Comparison of ENCODE assay signal across 30 cellular contexts in genomic region chr2:159897720-159898119, GRCh38. TPM values are rescaled to one million over a fixed set of nuclear protein-coding genes. Genes with fewer than 3 reads are reported as not detected.
"Had no signal": no experiment of that assay in that cellular context is flagged by ENCODE, and none has a peak within 500 bp of the region (broad histone marks: within the 10 kb centered on the region; RNA-seq: fewer than 3 reads in every experiment).

No MANE protein-coding gene starts in this region.

- DNase-seq: activated CD4-positive, alpha-beta T cell treated with anti-CD3 and anti-CD28 coated beads, Interleukin-2, amount 10 ng/mL, durations not matched to agents 7 days and 5 days; activated CD8-positive, alpha-beta T cell treated with anti-CD3 and anti-CD28 coated beads for 36 hours; activated gamma-delta T cell; activated naive CD4-positive, alpha-beta T cell treated with Interleukin-2 at 50 U/mL for 16 hours; activated naive CD8-positive, alpha-beta T cell treated with anti-CD3 and anti-CD28 coated beads, Interleukin-2, amount 10 ng/mL, durations not matched to agents 7 days and 5 days; activated T-cell treated with anti-CD3 and anti-CD28 coated beads, Interleukin-2, amount 50 U/mL, for 48 hours; amygdala; Karpas-422; MG63; NCI-H1092; NCI-H1436 treated with DMSO at 0.1 percent for 48 hours; NCI-H1694 treated with DMSO at 0.1 percent for 48 hours; NCI-H2029; NCI-H345; NCI-H524 treated with DMSO at 0.1 percent for 48 hours; PC-3; Peyer's patch; RPMI8226; SHP77 treated with DMSO at 0.1 percent for 48 hours; SK-N-SH had no signal

- H3K36me3 ChIP-seq: ascending aorta, cardiac muscle cell, MG63, Peyer's patch, SJSA1 had no signal

- H3K27ac Mint-ChIP-seq: activated CD4-positive, alpha-beta T cell treated with anti-CD3 and anti-CD28 coated beads, Interleukin-2, amount 10 ng/mL, durations not matched to agents 7 days and 5 days; activated CD8-positive, alpha-beta T cell treated with anti-CD3 and anti-CD28 coated beads for 36 hours; activated naive CD4-positive, alpha-beta T cell treated with anti-CD3 and anti-CD28 coated beads, Interleukin-2, amount 50 U/mL, for 24 hours; activated naive CD8-positive, alpha-beta T cell treated with anti-CD3 and anti-CD28 coated beads, Interleukin-2, amount 10 ng/mL, durations not matched to agents 7 days and 5 days; T-helper 1 cell treated with Interleukin-12 subunit alpha and Interleukin-12 subunit beta and Interleukin-4 antibody, amounts not matched to agents 30 μg/mL and 1 μg/mL, for 36 hours; T-helper 2 cell treated with Interferon-gamma antibody and Interleukin-4, amounts not matched to agents 5 μg/mL and 100 μg/mL, for 36 hours had no signal

- H3K4me3 Mint-ChIP-seq: activated CD4-positive, alpha-beta T cell treated with anti-CD3 and anti-CD28 coated beads, Interleukin-2, amount 10 ng/mL, durations not matched to agents 7 days and 5 days; activated CD8-positive, alpha-beta T cell treated with anti-CD3 and anti-CD28 coated beads for 36 hours; activated naive CD4-positive, alpha-beta T cell treated with anti-CD3 and anti-CD28 coated beads, Interleukin-2, amount 50 U/mL, for 24 hours; activated naive CD8-positive, alpha-beta T cell treated with anti-CD3 and anti-CD28 coated beads, Interleukin-2, amount 10 ng/mL, durations not matched to agents 7 days and 5 days; central memory CD8-positive, alpha-beta T cell; T-helper 1 cell treated with Interleukin-12 subunit alpha and Interleukin-12 subunit beta and Interleukin-4 antibody, amounts not matched to agents 30 μg/mL and 1 μg/mL, for 36 hours; T-helper 2 cell treated with Interferon-gamma antibody and Interleukin-4, amounts not matched to agents 5 μg/mL and 100 μg/mL, for 36 hours had no signal

- H3K9me3 Mint-ChIP-seq: activated CD4-positive, alpha-beta T cell treated with anti-CD3 and anti-CD28 coated beads, Interleukin-2, amount 10 ng/mL, durations not matched to agents 7 days and 5 days; activated CD8-positive, alpha-beta T cell treated with anti-CD3 and anti-CD28 coated beads for 36 hours; activated naive CD4-positive, alpha-beta T cell treated with anti-CD3 and anti-CD28 coated beads, Interleukin-2, amount 50 U/mL, for 24 hours; activated naive CD8-positive, alpha-beta T cell treated with anti-CD3 and anti-CD28 coated beads, Interleukin-2, amount 10 ng/mL, durations not matched to agents 7 days and 5 days; activated T-helper 2 cell treated with anti-CD3 and anti-CD28 coated beads, Interferon-gamma antibody, Interleukin-2, Interleukin-4, amounts not matched to agents 10 μg/mL and 5 μg/mL and 100 μg/mL, durations not matched to agents 14 hours and 24 hours and 36 hours; central memory CD8-positive, alpha-beta T cell; T-helper 1 cell treated with Interleukin-12 subunit alpha and Interleukin-12 subunit beta and Interleukin-4 antibody, amounts not matched to agents 30 μg/mL and 1 μg/mL, for 36 hours; T-helper 2 cell treated with Interferon-gamma antibody and Interleukin-4, amounts not matched to agents 5 μg/mL and 100 μg/mL, for 36 hours had no signal

- H3K9me3 ChIP-seq: ascending aorta, MG63, Peyer's patch, SJSA1, SK-N-SH had no signal

- H3K9ac ChIP-seq: SK-N-SH had no signal

- H3K27me3 ChIP-seq: ascending aorta, MG63, Peyer's patch had no signal

- FAIRE-seq: TTC549 had no signal

- H3K27ac ChIP-seq: ascending aorta, cardiac muscle cell, Peyer's patch, SJSA1 had no signal

- H3K27me3 Mint-ChIP-seq: activated CD4-positive, alpha-beta T cell treated with anti-CD3 and anti-CD28 coated beads, Interleukin-2, amount 10 ng/mL, durations not matched to agents 7 days and 5 days; activated CD8-positive, alpha-beta T cell treated with anti-CD3 and anti-CD28 coated beads for 36 hours; activated naive CD4-positive, alpha-beta T cell treated with anti-CD3 and anti-CD28 coated beads, Interleukin-2, amount 50 U/mL, for 24 hours; activated naive CD8-positive, alpha-beta T cell treated with anti-CD3 and anti-CD28 coated beads, Interleukin-2, amount 10 ng/mL, durations not matched to agents 7 days and 5 days; central memory CD8-positive, alpha-beta T cell had no signal

- ATAC-seq: activated CD8-positive, alpha-beta T cell treated with anti-CD3 and anti-CD28 coated beads for 36 hours; PC-3 had no signal

- H3K4me1 ChIP-seq: ascending aorta, SJSA1 had no signal

- H3K4me3 ChIP-seq: ascending aorta, cardiac muscle cell, MG63, Peyer's patch, SJSA1 had no signal

- H3K4me2 ChIP-seq: SK-N-SH had no signal

RNA-seq across cellular contexts. Expression of gene LY75, which starts 6.8 kb away (rescaled TPM):
- total RNA-seq: NCI-H460, PC-3, SJSA1 had no signal
- polyA plus RNA-seq: cardiac muscle cell, SK-N-SH had no signal
